19 cellular contexts compared by ENCODE assay signal in genomic region chr15:95174880-95175279, GRCh38.
DNase-seq lines count a peak whose midpoint lies in the region; ATAC-seq and TF ChIP-seq lines count a peak whose summit lies in the region.
"Had no signal": no experiment of that assay in that cellular context is flagged by ENCODE, and none has a peak within 500 bp of the region (broad histone marks: within the 10 kb centered on the region; RNA-seq: fewer than 3 reads in every experiment).

No MANE protein-coding gene starts in this region.

- no peak overlapping the region for H2BK120ac ChIP-seq in IMR-90 (ENCODE audit: low read depth, low read length)

- H3K14ac ChIP-seq in IMR-90 (replicated peaks; ENCODE audit: low read depth, low read length) = no peak overlapping the region

- H3K9me3 ChIP-seq in IMR-90 (ENCODE audit: control insufficient read depth, insufficient read depth, low read length) (0 out of 2 replicates have a peak, but pooled peaks cover 1% of the 10 kb centered on the region), esophagus squamous epithelium (peaks cover 0 to 4% (median 0%) of the 10 kb centered on the region in 3 donors)

- H3K36me3 ChIP-seq in ACC112 (ENCODE audit: insufficient read depth, low read length) (no peaks in the 10 kb centered on the region), IMR-90 (ENCODE audit: control insufficient read depth, insufficient read depth, low read length) (no peaks in the 10 kb centered on the region), esophagus squamous epithelium (no peaks in the 10 kb centered on the region)
- H3K36me3 ChIP-seq: lower lobe of right lung had no signal

- no peak overlapping the region for H3K9ac ChIP-seq in IMR-90 (ENCODE audit: low read depth, low read length)

- no peaks in the 10 kb centered on the region for H3K79me2 ChIP-seq in ACC112 (ENCODE audit: control insufficient read depth, insufficient read depth, low read length, unreplicated experiment)

- peaks cover 33% of the 10 kb centered on the region for H3K4me1 Mint-ChIP-seq in nephron
- H3K4me1 Mint-ChIP-seq: CD8-positive, alpha-beta memory T cell; naive thymus-derived CD4-positive, alpha-beta T cell; stimulated activated naive CD8-positive, alpha-beta T cell treated with anti-CD3 and anti-CD28 coated beads, Interleukin-15, amount 100 ng/mL, for 72 hours had no signal

- no peak overlapping the region for H2BK15ac ChIP-seq in IMR-90 (ENCODE audit: low read depth, low read length)

- no CpG with 5 or more reads among the region's 1 CpG for WGBS in IMR-90 (ENCODE audit: extremely low coverage in 2 of 2, insufficient read length in 1 of 2), 2 experiments
- WGBS in esophagus squamous epithelium, 2 donors = 42 to 46% methylated on average over 1 of the region's 1 CpG

- no peak overlapping the region for H3K4me3 ChIP-seq in ACC112 (ENCODE audit: low read depth, low read length)
- H3K4me3 ChIP-seq in IMR-90 (ENCODE audit: insufficient read depth, low read depth, low read length) = no peak overlapping the region
- H3K4me3 ChIP-seq in epithelial cell of esophagus (ENCODE audit: low read length) = no peak overlapping the region
- no peak overlapping the region for H3K4me3 ChIP-seq in esophagus squamous epithelium
- H3K4me3 ChIP-seq: lower lobe of right lung had no signal

- CTCF ChIA-PET in IMR-90 (lab: Yijun Ruan, JAX) = no interaction called here

- BruUV-seq in IMR-90 (replicated peaks; lab: Mats Ljungman, UMichigan) = no TSS peak

- H2AK9ac ChIP-seq in IMR-90 (replicated peaks; ENCODE audit: low read depth, low read length, poor library complexity) = no peak overlapping the region

- TF ChIP-seq CTCF in IMR-90 (conservative IDR thresholded peaks at IDR 0.05; ENCODE audit: low read depth, low read length) = no peak
- no peak for TF ChIP-seq CTCF in epithelial cell of esophagus (IDR thresholded peaks at IDR 0.05; ENCODE audit: insufficient read depth, low read depth, low read length, missing control alignments)
- no peak for TF ChIP-seq CTCF in nephron (IDR thresholded peaks at IDR 0.05; ENCODE audit: unreplicated experiment in 3 of 3)
- no peak for TF ChIP-seq CTCF in esophagus squamous epithelium (IDR thresholded peaks at IDR 0.05)

- H2BK20ac ChIP-seq in IMR-90 (ENCODE audit: low read depth, low read length) = no peak overlapping the region

- H2AK5ac ChIP-seq in IMR-90 (ENCODE audit: low read depth, low read length) = no peak overlapping the region

- no peak for TF ChIP-seq RAD21 in IMR-90 (IDR thresholded peaks at IDR 0.05; ENCODE audit: low read length)

- H3K27me3 ChIP-seq in ACC112 (ENCODE audit: insufficient read depth, low read length) (no peaks in the 10 kb centered on the region), IMR-90 (ENCODE audit: control insufficient read depth, insufficient read depth, low read length) (no peaks in the 10 kb centered on the region), esophagus squamous epithelium (peaks cover 0 to 4% (median 0%) of the 10 kb centered on the region in 4 donors)

- H3K9me3 Mint-ChIP-seq in nephron = peaks cover 9% of the 10 kb centered on the region
- H3K9me3 Mint-ChIP-seq: stimulated activated naive CD8-positive, alpha-beta T cell treated with anti-CD3 and anti-CD28 coated beads, Interleukin-15, amount 100 ng/mL, for 72 hours had no signal

- H3K4me1 ChIP-seq in ACC112 (ENCODE audit: control insufficient read depth, insufficient read depth, low read length, unreplicated experiment) (peaks cover 30% of the 10 kb centered on the region), IMR-90 (ENCODE audit: control insufficient read depth, insufficient read depth, low read length) (no peaks in the 10 kb centered on the region; the same call in 1 of the 2 replicates), esophagus squamous epithelium (no peaks in the 10 kb centered on the region)
- H3K4me1 ChIP-seq: lower lobe of right lung had no signal

- H3K4ac ChIP-seq in IMR-90 (ENCODE audit: low read depth, low read length) = no peak overlapping the region

- in situ Hi-C loops in IMR-90 (cut with MboI; ENCODE audit: low sequenced_read_pairs) = no loop called here

- H4K8ac ChIP-seq in IMR-90 (ENCODE audit: low read depth in 2 of 2, low read length in 2 of 2) = no peak overlapping the region

- H2AFZ ChIP-seq in ACC112 (ENCODE audit: low read length, unreplicated experiment) = peak overlapping the region; percentile 60
- no peak overlapping the region for H2AFZ ChIP-seq in IMR-90 (replicated peaks; ENCODE audit: low read length, poor library complexity)

- H3K27ac ChIP-seq in ACC112 (ENCODE audit: low read depth, low read length) = peak overlapping the region; percentile 39
- no peak overlapping the region for H3K27ac ChIP-seq in IMR-90 (ENCODE audit: insufficient read depth, low read length)
- peak overlapping the region in 1 of 4 donors; percentile 55 for H3K27ac ChIP-seq in esophagus squamous epithelium
- H3K27ac ChIP-seq in substantia nigra (ENCODE audit: low read depth, low read length, poor library complexity, severe bottlenecking) = no peak overlapping the region
- H3K27ac ChIP-seq: lower lobe of right lung had no signal

- H3K56ac ChIP-seq in IMR-90 (ENCODE audit: extremely low read depth, insufficient read depth, low read length) = no peak overlapping the region

- H3K4me3 Mint-ChIP-seq in nephron = peak overlapping the region in 1 of 3 experiments; percentile 1
- H3K4me3 Mint-ChIP-seq: CD8-positive, alpha-beta memory T cell; naive thymus-derived CD4-positive, alpha-beta T cell; stimulated activated naive CD8-positive, alpha-beta T cell treated with anti-CD3 and anti-CD28 coated beads, Interleukin-15, amount 100 ng/mL, for 72 hours had no signal

- POLR2A ChIA-PET in IMR-90 (lab: Charles Lee; ENCODE audit: unreplicated experiment) = no interaction called here

- H4K5ac ChIP-seq in IMR-90 (ENCODE audit: low read depth, low read length) = no peak overlapping the region

- H3K27ac Mint-ChIP-seq in nephron = peak overlapping the region; percentile 78 to 97 (median 97)
- H3K27ac Mint-ChIP-seq: CD8-positive, alpha-beta memory T cell; naive thymus-derived CD4-positive, alpha-beta T cell; progenitor cell of endocrine pancreas; stimulated activated naive CD8-positive, alpha-beta T cell treated with anti-CD3 and anti-CD28 coated beads, Interleukin-15, amount 100 ng/mL, for 72 hours had no signal

- no peaks in the 10 kb centered on the region for H3K27me3 Mint-ChIP-seq in nephron (ENCODE audit: low read depth)
- H3K27me3 Mint-ChIP-seq: CD8-positive, alpha-beta memory T cell; progenitor cell of endocrine pancreas had no signal

- H2BK5ac ChIP-seq in IMR-90 (ENCODE audit: low read depth, low read length, poor library complexity, severe bottlenecking) = no peak overlapping the region

- DNase-seq in IMR-90 (no peak), epithelial cell of esophagus (ENCODE audit: low read depth) (peak; percentile 20), esophagus squamous epithelium (lab: John Stamatoyannopoulos, UW) (no peak), substantia nigra (lab: John Stamatoyannopoulos, UW) (no peak)
- no peak for DNase-seq in stimulated activated naive CD8-positive, alpha-beta T cell treated with anti-CD3 and anti-CD28 coated beads, Interleukin-15, Interleukin-2, amounts not matched to agents 100 U/mL and 50 U/mL, for 24 hours
- DNase-seq: activated CD4-positive, CD25-positive, alpha-beta regulatory T cell treated with anti-CD3 and anti-CD28 coated beads, Interleukin-2, amount 50 U/mL, for 72 hours; activated effector memory CD4-positive, alpha-beta T cell treated with anti-CD3 and anti-CD28 coated beads, Interleukin-2, amount 50 U/mL, for 16 hours; CD8-positive, alpha-beta memory T cell; lower lobe of right lung; naive thymus-derived CD4-positive, alpha-beta T cell; NCI-H2029; NCI-H510A treated with DMSO at 0.1 percent for 48 hours; SHP77 treated with DMSO at 0.1 percent for 48 hours; stimulated activated CD4-positive, alpha-beta T cell treated with anti-CD3 and anti-CD28 coated beads, Interleukin-15, amount 100 ng/mL, for 24 hours; stimulated activated naive CD8-positive, alpha-beta T cell treated with anti-CD3 and anti-CD28 coated beads, Interleukin-15, amount 100 ng/mL, for 72 hours had no signal

- H3K23ac ChIP-seq in IMR-90 (ENCODE audit: low read depth, low read length) = no peak overlapping the region

- H3K36me3 Mint-ChIP-seq in nephron (ENCODE audit: low read depth) = peaks cover 2% of the 10 kb centered on the region
- H3K36me3 Mint-ChIP-seq: naive thymus-derived CD4-positive, alpha-beta T cell had no signal

- H4K20me1 ChIP-seq in IMR-90 (ENCODE audit: insufficient read depth, low read length) = no peaks in the 10 kb centered on the region

- H3K79me1 ChIP-seq in IMR-90 (ENCODE audit: low read depth in 1 of 2, low read length in 2 of 2) = no peaks in the 10 kb centered on the region

- TF ChIP-seq POLR2A in IMR-90 (IDR thresholded peaks at IDR 0.05; ENCODE audit: low read depth, low read length) (no peak), esophagus squamous epithelium (IDR thresholded peaks at IDR 0.05) (no peak)

- no peak overlapping the region for H3K4me2 ChIP-seq in IMR-90 (ENCODE audit: low read depth, low read length)

- no peaks in the 10 kb centered on the region; the same call in 1 of the 2 replicates for H3K9me1 ChIP-seq in IMR-90 (ENCODE audit: insufficient read depth, low read length)

- dilution Hi-C loops in IMR-90 (cut with HindIII; ENCODE audit: low sequenced_read_pairs, unreplicated experiment) = no loop called here

- ATAC-seq in IMR-90 (ENCODE audit: low read depth) (no peak), GM21526 (IDR thresholded peaks at IDR 0.05; ENCODE audit: low FRiP score, unreplicated experiment) (no peak)
- ATAC-seq in stimulated activated naive CD8-positive, alpha-beta T cell treated with anti-CD3 and anti-CD28 coated beads, Interleukin-15, Interleukin-2, amounts not matched to agents 100 U/mL and 50 U/mL, for 24 hours = no peak
- ATAC-seq: lower lobe of right lung; naive thymus-derived CD4-positive, alpha-beta T cell; stimulated activated naive CD8-positive, alpha-beta T cell treated with anti-CD3 and anti-CD28 coated beads, Interleukin-15, amount 100 ng/mL, for 72 hours had no signal

- no peak overlapping the region for H4K91ac ChIP-seq in IMR-90 (ENCODE audit: insufficient read depth, low read depth, low read length)

- intact Hi-C loops in IMR-90 (cut with micrococcal nuclease) = no loop called here
- intact Hi-C loops in esophagus squamous epithelium (cut with DNase I) = no loop called here

- H3K18ac ChIP-seq in IMR-90 (ENCODE audit: low read depth, low read length) = no peak overlapping the region

TF ChIP-seq in IMR-90, 13 proteins besides CTCF, POLR2A, EP300 and RAD21:
- TF ChIP-seq BHLHE40 (IDR thresholded peaks at IDR 0.05; ENCODE audit: low read depth, low read length) (no peak), CEBPB (IDR thresholded peaks at IDR 0.05; ENCODE audit: low read depth, low read length) (peak; percentile 49; the same call in 1 of the 2 replicates)
